In genomic region chr19:47492571-47493377, GRCh38 we compare ENCODE assay signal across 2 cellular contexts.
TF ChIP-seq lines count a peak whose summit lies in the region.

No MANE protein-coding gene starts in this region.

TF ChIP-seq in A549, 52 proteins besides CTCF, POLR2A, EP300 and RAD21 (continued from another document):
- TF ChIP-seq USF2 (IDR thresholded peaks at IDR 0.05) (no peak), BHLHE40 (IDR thresholded peaks at IDR 0.05; ENCODE audit: low read depth, low read length) (no peak), ZSCAN20 (CRISPR knock-in tag; IDR thresholded peaks at IDR 0.05) (no peak), TP53 (CRISPR knock-in tag; IDR thresholded peaks at IDR 0.05) (no peak), HEYL (CRISPR knock-in tag; IDR thresholded peaks at IDR 0.05) (no peak)

TF ChIP-seq in GM23338, 12 proteins besides CTCF, POLR2A, EP300 and RAD21 (continued from another document):
- TF ChIP-seq POLR2AphosphoS5 (IDR thresholded peaks at IDR 0.05; ENCODE audit: low read depth): no peak
- TF ChIP-seq ZNF114 (CRISPR knock-in tag; IDR thresholded peaks at IDR 0.05): no peak
- TF ChIP-seq REST (IDR thresholded peaks at IDR 0.05; ENCODE audit: unreplicated experiment): no peak
- no peak for TF ChIP-seq ETS1 (IDR thresholded peaks at IDR 0.05)
- TF ChIP-seq EZH2 (IDR thresholded peaks at IDR 0.05; ENCODE audit: low read depth, unreplicated experiment): no peak
- no peak for TF ChIP-seq EZH2phosphoT487 (IDR thresholded peaks at IDR 0.05; ENCODE audit: unreplicated experiment)
- no peak for TF ChIP-seq CREB1 (CRISPR knock-in tag; IDR thresholded peaks at IDR 0.05; ENCODE audit: low read depth)
- TF ChIP-seq STAT1 (IDR thresholded peaks at IDR 0.05; ENCODE audit: unreplicated experiment): no peak
- no peak for TF ChIP-seq ZNF331 (CRISPR knock-in tag; IDR thresholded peaks at IDR 0.05; ENCODE audit: low read depth)
